In genomic region chr19:3849092-3849491, GRCh38 we compare ENCODE assay signal across 8 cellular contexts. TPM values are rescaled to one million over a fixed set of nuclear protein-coding genes. Genes with fewer than 3 reads are reported as not detected.
DNase-seq lines count a peak whose midpoint lies in the region; ATAC-seq and TF ChIP-seq lines count a peak whose summit lies in the region.

No MANE protein-coding gene starts in this region.

- TF ChIP-seq EP300 in transverse colon (IDR thresholded peaks at IDR 0.05; ENCODE audit: low read depth) = no peak

- H3K27me3 ChIP-seq in kidney epithelial cell (ENCODE audit: control insufficient read depth, insufficient read depth, low read length) = no peaks in the 10 kb centered on the region
- no peaks in the 10 kb centered on the region for H3K27me3 ChIP-seq in transverse colon

- TF ChIP-seq POLR2A in transverse colon (IDR thresholded peaks at IDR 0.05) = no peak

- H3K4me3 ChIP-seq in GM12864 (ENCODE audit: low read depth, low read length) = no peak overlapping the region
- no peak overlapping the region for H3K4me3 ChIP-seq in kidney epithelial cell (ENCODE audit: low read depth, low read length)
- no peak overlapping the region for H3K4me3 ChIP-seq in transverse colon

- in situ Hi-C loops in transverse colon (cut with MboI; ENCODE audit: low pct_ligation_motif_present in 1 of 4, low pct_unique_long_range_greater_than_20kb in 1 of 4, low sequenced_read_pairs in 3 of 4) = loop anchor here in 1 of 4 donors (25.0 kb wide), 1 partner anchor 363 kb away; no protein-coding TSS in a partner anchor

- DNase-seq in GM12864 (ENCODE audit: low read depth) (no peak), NAMALWA (ENCODE audit: low spot score) (peak; percentile 82), activated T-cell treated with anti-CD3 and anti-CD28 coated beads for 1 hour (ENCODE audit: low read depth) (peak; percentile 40), kidney epithelial cell (ENCODE audit: low read depth) (no peak), transverse colon (peak; percentile 22), midbrain (lab: John Stamatoyannopoulos, UW) (no peak)

- H3K36me3 ChIP-seq in kidney epithelial cell (ENCODE audit: control insufficient read depth, insufficient read depth, low read length) = no peaks in the 10 kb centered on the region
- no peaks in the 10 kb centered on the region for H3K36me3 ChIP-seq in transverse colon

- no peaks in the 10 kb centered on the region for H3K4me1 ChIP-seq in transverse colon

- WGBS in transverse colon (ENCODE audit: low coverage in 1 of 2), 2 donors = 52% methylated on average over 5 of the region's 5 CpGs; no CpG with 5 or more reads in 1 of the 2 donors

- no peak overlapping the region for H3K27ac ChIP-seq in transverse colon

- ATAC-seq in GM21529 (IDR thresholded peaks at IDR 0.05; ENCODE audit: unreplicated experiment) (no peak), HG03045 (IDR thresholded peaks at IDR 0.05; ENCODE audit: unreplicated experiment) (no peak)

- TF ChIP-seq CTCF in GM12864 (IDR thresholded peaks at IDR 0.05; ENCODE audit: low read depth, low read length, missing control alignments) = peak; percentile 71
- peak; percentile 30 for TF ChIP-seq CTCF in kidney epithelial cell (IDR thresholded peaks at IDR 0.05; ENCODE audit: insufficient read depth, low read length, poor library complexity, severe bottlenecking)
- TF ChIP-seq CTCF in transverse colon (IDR thresholded peaks at IDR 0.05) = peak in 4 of 5 experiments; percentile 19 to 36 (median 28)

- H3K9me3 ChIP-seq in transverse colon = peaks cover 0 to 7% of the 10 kb centered on the region in 2 donors

- intact Hi-C loops in transverse colon (cut with DNase I; ENCODE audit: low total_unique reads) = no loop called here

RNA-seq across cellular contexts. Expression of gene ZFR2, which starts 19.7 kb away (rescaled TPM):
- total RNA-seq in kidney epithelial cell (0.17 TPM in 1 of 2 replicates, not detected in the other), transverse colon (not detected)

RNA-seq across cellular contexts. Expression of gene ATCAY, which starts 31.4 kb away (rescaled TPM):
- 0.14 TPM in 1 of 2 replicates, not detected in the other for total RNA-seq in kidney epithelial cell
- total RNA-seq in transverse colon = under 1 TPM in 3 of 4 donors, not detected in 1; 0.32 to 0.60 (median 0.55) TPM

Comparison
In these comparisons a context has a peak if more than half of its experiments do, and no peak if none do; other contexts are left out.
1. DNase-seq: peak in NAMALWA (single experiment), activated T-cell treated with anti-CD3 and anti-CD28 coated beads for 1 hour (single experiment) and transverse colon (single experiment); none in GM12864 (single experiment), kidney epithelial cell (single experiment) and midbrain (single experiment).
2. Peak in every context shown above with its lines, with median percentiles within 50 percentile points of each other: CTCF ChIP-seq.